16 cellular contexts compared by ENCODE assay signal in genomic region chr21:43918385-43918947, GRCh38. TPM values are rescaled to one million over a fixed set of nuclear protein-coding genes. Genes with fewer than 3 reads are reported as not detected.
DNase-seq lines count a peak whose midpoint lies in the region; ATAC-seq lines count a peak whose summit lies in the region.
"Had no signal": no experiment of that assay in that cellular context is flagged by ENCODE, and none has a peak within 500 bp of the region (broad histone marks: within the 10 kb centered on the region; RNA-seq: fewer than 3 reads in every experiment).

No MANE protein-coding gene starts in this region.

- peaks cover 64% of the 10 kb centered on the region for H3K4me1 ChIP-seq in CD4-positive, alpha-beta memory T cell (ENCODE audit: insufficient read depth, low read length)
- H3K4me1 ChIP-seq: testis had no signal

- CTCF ChIA-PET in CD4-positive, alpha-beta memory T cell (lab: Charles Lee; ENCODE audit: partially characterized antibody), result interaction anchor here (0.7 to 1.8 kb wide), 6 partner anchors 21 to 129 kb away, joined by 3 to 6 read pairs (median 4); partner anchors contain the start of gene RRP1

- no peaks in the 10 kb centered on the region for H3K36me3 ChIP-seq in CD4-positive, alpha-beta memory T cell (ENCODE audit: insufficient read depth, low read length)
- H3K36me3 ChIP-seq: ascending aorta, heart left ventricle had no signal

- H3K9me3 ChIP-seq in CD4-positive, alpha-beta memory T cell (ENCODE audit: control insufficient read depth in 1 of 2, low read length in 2 of 2), result no peaks in the 10 kb centered on the region
- H3K9me3 ChIP-seq: testis had no signal

- H3K27me3 Mint-ChIP-seq in T-helper 1 cell treated with Interleukin-12 subunit alpha and Interleukin-12 subunit beta and Interleukin-4 antibody, amounts not matched to agents 30 μg/mL and 1 μg/mL, for 36 hours (ENCODE audit: low read depth), result no peaks in the 10 kb centered on the region
- H3K27me3 Mint-ChIP-seq in CD4-positive, alpha-beta memory T cell, result no peaks in the 10 kb centered on the region
- no peaks in the 10 kb centered on the region for H3K27me3 Mint-ChIP-seq in activated T-helper 17 cell treated with anti-CD3 and anti-CD28 coated beads, Interleukin-2, amount 50 U/mL, for 72 hours
- no peaks in the 10 kb centered on the region for H3K27me3 Mint-ChIP-seq in naive thymus-derived CD8-positive, alpha-beta T cell

- ATAC-seq in activated T-helper 17 cell treated with anti-CD3 and anti-CD28 coated beads, Interleukin-2, amount 50 U/mL, for 72 hours (replicated peaks), result no peak
- ATAC-seq in naive thymus-derived CD8-positive, alpha-beta T cell, result no peak
- ATAC-seq: heart left ventricle had no signal

- H3K27ac Mint-ChIP-seq in T-helper 1 cell treated with Interleukin-12 subunit alpha and Interleukin-12 subunit beta and Interleukin-4 antibody, amounts not matched to agents 30 μg/mL and 1 μg/mL, for 36 hours, result peak overlapping the region; percentile 90
- peak overlapping the region; percentile 22 to 99 (median 83) for H3K27ac Mint-ChIP-seq in CD4-positive, alpha-beta memory T cell
- peak overlapping the region; percentile 92 for H3K27ac Mint-ChIP-seq in activated T-helper 17 cell treated with anti-CD3 and anti-CD28 coated beads, Interleukin-2, amount 50 U/mL, for 72 hours
- H3K27ac Mint-ChIP-seq in naive thymus-derived CD8-positive, alpha-beta T cell, result peak overlapping the region; percentile 70 to 95 (median 92)

- no peaks in the 10 kb centered on the region for H3K27me3 ChIP-seq in CD4-positive, alpha-beta memory T cell (ENCODE audit: insufficient read depth, low read length)
- H3K27me3 ChIP-seq: ascending aorta, heart left ventricle, testis had no signal

- H3K27ac ChIP-seq in CD4-positive, alpha-beta memory T cell (ENCODE audit: low read depth, low read length), result no peak overlapping the region
- H3K27ac ChIP-seq: ascending aorta, heart left ventricle, SK-N-MC, testis had no signal

- H3K4me1 Mint-ChIP-seq in T-helper 1 cell treated with Interleukin-12 subunit alpha and Interleukin-12 subunit beta and Interleukin-4 antibody, amounts not matched to agents 30 μg/mL and 1 μg/mL, for 36 hours (ENCODE audit: low read depth), result peaks cover 53% of the 10 kb centered on the region
- peaks cover 47 to 75% (median 62%) of the 10 kb centered on the region in 4 donors for H3K4me1 Mint-ChIP-seq in CD4-positive, alpha-beta memory T cell
- H3K4me1 Mint-ChIP-seq in activated T-helper 17 cell treated with anti-CD3 and anti-CD28 coated beads, Interleukin-2, amount 50 U/mL, for 72 hours, result peaks cover 50% of the 10 kb centered on the region
- H3K4me1 Mint-ChIP-seq in naive thymus-derived CD8-positive, alpha-beta T cell, result peaks cover 47 to 74% (median 73%) of the 10 kb centered on the region in 4 donors

- no peaks in the 10 kb centered on the region for H3K9me3 Mint-ChIP-seq in T-helper 1 cell treated with Interleukin-12 subunit alpha and Interleukin-12 subunit beta and Interleukin-4 antibody, amounts not matched to agents 30 μg/mL and 1 μg/mL, for 36 hours
- peaks cover 0 to 5% (median 0%) of the 10 kb centered on the region in 8 donors for H3K9me3 Mint-ChIP-seq in CD4-positive, alpha-beta memory T cell
- H3K9me3 Mint-ChIP-seq in activated T-helper 17 cell treated with anti-CD3 and anti-CD28 coated beads, Interleukin-2, amount 50 U/mL, for 72 hours, result no peaks in the 10 kb centered on the region
- H3K9me3 Mint-ChIP-seq in naive thymus-derived CD8-positive, alpha-beta T cell, result no peaks in the 10 kb centered on the region

- POLR2A ChIA-PET in CD4-positive, alpha-beta memory T cell (lab: Charles Lee; ENCODE audit: partially characterized antibody), result interaction anchor here (0.8 to 1.0 kb wide), 4 partner anchors 24 to 83 kb away, joined by 3 to 4 read pairs (median 4); no protein-coding TSS in a partner anchor
- POLR2A ChIA-PET in naive thymus-derived CD8-positive, alpha-beta T cell (lab: Charles Lee), result interaction anchor here (0.6 to 2.9 kb wide), 9 partner anchors 9 to 511 kb away, joined by 3 to 15 read pairs (median 4); no protein-coding TSS in a partner anchor

- H3K4me3 Mint-ChIP-seq in T-helper 1 cell treated with Interleukin-12 subunit alpha and Interleukin-12 subunit beta and Interleukin-4 antibody, amounts not matched to agents 30 μg/mL and 1 μg/mL, for 36 hours, result peak overlapping the region; percentile 84
- H3K4me3 Mint-ChIP-seq in CD4-positive, alpha-beta memory T cell, result peak overlapping the region in 6 of 8 donors; percentile 43 to 93 (median 69)
- peak overlapping the region; percentile 96 for H3K4me3 Mint-ChIP-seq in activated T-helper 17 cell treated with anti-CD3 and anti-CD28 coated beads, Interleukin-2, amount 50 U/mL, for 72 hours
- H3K4me3 Mint-ChIP-seq in naive thymus-derived CD8-positive, alpha-beta T cell, result peak overlapping the region; percentile 15 to 97 (median 76)

- no peak for DNase-seq in T-helper 1 cell
- DNase-seq in CD4-positive, alpha-beta memory T cell, result no peak
- peak in 1 of 10 donors; percentile 21 for DNase-seq in naive thymus-derived CD8-positive, alpha-beta T cell
- DNase-seq in NCI-H774 (lab: John Stamatoyannopoulos, UW), result no peak
- DNase-seq in NCI-H1105 (lab: John Stamatoyannopoulos, UW), result no peak
- no peak for DNase-seq in NAMALWA (ENCODE audit: low spot score)
- DNase-seq: cortex of kidney, KBM-7, NCI-H1694 treated with DMSO at 0.1 percent for 48 hours, NCI-H510A, testis had no signal

- H3K4me3 ChIP-seq in CD4-positive, alpha-beta memory T cell (ENCODE audit: low read length in 2 of 2), result no peak overlapping the region
- H3K4me3 ChIP-seq: ascending aorta, heart left ventricle, SK-N-MC, testis had no signal

- H3K36me3 Mint-ChIP-seq in T-helper 1 cell treated with Interleukin-12 subunit alpha and Interleukin-12 subunit beta and Interleukin-4 antibody, amounts not matched to agents 30 μg/mL and 1 μg/mL, for 36 hours (ENCODE audit: low read depth), result peaks cover 22% of the 10 kb centered on the region
- H3K36me3 Mint-ChIP-seq in CD4-positive, alpha-beta memory T cell, result peaks cover 3 to 10% of the 10 kb centered on the region in 2 donors
- peaks cover 14% of the 10 kb centered on the region for H3K36me3 Mint-ChIP-seq in activated T-helper 17 cell treated with anti-CD3 and anti-CD28 coated beads, Interleukin-2, amount 50 U/mL, for 72 hours (ENCODE audit: low read depth)
- H3K36me3 Mint-ChIP-seq in naive thymus-derived CD8-positive, alpha-beta T cell, result no peaks in the 10 kb centered on the region

- intact Hi-C loops in CD4-positive, alpha-beta memory T cell (cut with micrococcal nuclease), result no loop called here

RNA-seq across cellular contexts. Expression of gene AGPAT3, which starts 53.4 kb away (rescaled TPM):
- 10 to 100 TPM; 72.4 to 76.7 TPM for total RNA-seq in CD4-positive, alpha-beta memory T cell
- polyA plus RNA-seq in CD4-positive, alpha-beta memory T cell, result 10 to 100 TPM; 16.0 to 21.0 TPM
- 10 to 100 TPM; 44.8 to 100.0 TPM for total RNA-seq in activated T-helper 17 cell treated with anti-CD3 and anti-CD28 coated beads, Interleukin-2, amount 50 U/mL, for 72 hours
- 10 to 100 TPM; 59.0 TPM for total RNA-seq in naive thymus-derived CD8-positive, alpha-beta T cell
- 10 to 100 TPM; 10.9 to 18.0 (median 13.2) TPM for polyA plus RNA-seq in naive thymus-derived CD8-positive, alpha-beta T cell
